In the genomic region with DNA sequence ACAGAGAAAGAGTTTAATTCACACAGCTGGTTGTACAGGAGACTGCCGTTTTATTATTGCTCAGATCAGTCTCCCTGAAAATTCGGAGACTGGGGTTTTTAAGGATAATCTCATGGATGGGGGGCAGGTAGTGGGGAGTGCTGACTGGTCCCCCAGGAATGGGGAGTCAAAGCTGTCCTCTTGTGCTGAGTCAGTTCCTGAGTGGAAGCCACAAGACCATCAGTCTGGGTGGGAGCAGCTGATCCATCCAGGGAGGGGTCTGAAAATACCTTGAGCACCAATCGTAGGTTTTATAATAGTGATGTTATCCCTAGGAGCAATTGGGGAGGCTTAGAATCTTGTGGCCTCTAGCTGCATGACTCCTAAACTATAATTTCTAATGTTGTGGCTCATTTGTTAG, we compare ENCODE assay signal across 25 cellular contexts. TPM values are rescaled to one million over a fixed set of nuclear protein-coding genes. Genes with fewer than 3 reads are reported as not detected.
DNase-seq lines count a peak whose midpoint lies in the region; ATAC-seq and TF ChIP-seq lines count a peak whose summit lies in the region.
"Had no signal": no experiment of that assay in that cellular context is flagged by ENCODE, and none has a peak within 500 bp of the region (broad histone marks: within the 10 kb centered on the region; RNA-seq: fewer than 3 reads in every experiment).

No MANE protein-coding gene starts in this region.

- H3K27me3 ChIP-seq in SK-N-SH (ENCODE audit: insufficient read depth), result no peaks in the 10 kb centered on the region
- H3K27me3 ChIP-seq: SJSA1, tibial nerve had no signal

- CTCF ChIA-PET in SK-N-SH (lab: Yijun Ruan, JAX), result interaction anchor here (0.8 kb wide), 1 partner anchor 53 kb away, joined by 3 read pairs; no protein-coding TSS in a partner anchor

- POLR2A ChIA-PET in SK-N-SH (lab: Yijun Ruan, JAX), result no interaction called here
- POLR2A ChIA-PET in activated naive CD8-positive, alpha-beta T cell treated with anti-CD3 and anti-CD28 coated beads, Interleukin-2, amount 10 ng/mL, durations not matched to agents 7 days and 5 days (lab: Charles Lee), result no interaction called here

- H3K27me3 Mint-ChIP-seq in activated naive CD8-positive, alpha-beta T cell treated with anti-CD3 and anti-CD28 coated beads, Interleukin-2, amount 10 ng/mL, durations not matched to agents 7 days and 5 days, result no peaks in the 10 kb centered on the region
- H3K27me3 Mint-ChIP-seq in naive B cell, result no peaks in the 10 kb centered on the region
- H3K27me3 Mint-ChIP-seq: brain, IgD-negative memory B cell had no signal

- no peaks in the 10 kb centered on the region for H3K9me3 Mint-ChIP-seq in activated naive CD8-positive, alpha-beta T cell treated with anti-CD3 and anti-CD28 coated beads, Interleukin-2, amount 10 ng/mL, durations not matched to agents 7 days and 5 days
- no peaks in the 10 kb centered on the region for H3K9me3 Mint-ChIP-seq in naive B cell
- H3K9me3 Mint-ChIP-seq: brain, IgD-negative memory B cell had no signal

- TF ChIP-seq RAD21 in SK-N-SH (IDR thresholded peaks at IDR 0.05; ENCODE audit: low read length), result no peak

- DNase-seq in SK-N-SH (no peak), ELR (ENCODE audit: low read depth) (peak; percentile 46), naive B cell (no peak), RPMI8226 (no peak), HuH-7.5 (ENCODE audit: low spot score) (no peak), C1 segment of cervical spinal cord (lab: John Stamatoyannopoulos, UW) (no peak)
- no peak for DNase-seq in activated naive CD8-positive, alpha-beta T cell treated with anti-CD3 and anti-CD28 coated beads, Interleukin-2, amount 10 ng/mL, durations not matched to agents 7 days and 5 days
- DNase-seq: activated CD4-positive, alpha-beta T cell treated with anti-CD3 and anti-CD28 coated beads for 1 hour; islet precursor cell; lower lobe of right lung; NCI-H1694 treated with DMSO at 0.1 percent for 48 hours; NCI-H226; PC-9; stimulated activated naive CD4-positive, alpha-beta T cell treated with Interleukin-2 at 50 U/mL for 16 hours; T-helper 9 cell had no signal

- peaks cover 0 to 2% of the 10 kb centered on the region in 2 experiments; a peak in 2 of 4 replicates for H3K4me1 ChIP-seq in SK-N-SH (ENCODE audit: control insufficient read depth in 1 of 2, insufficient read depth in 2 of 2, low read depth in 1 of 2, low read length in 1 of 2)
- H3K4me1 ChIP-seq: lower lobe of right lung, SJSA1 had no signal

- no peaks in the 10 kb centered on the region for H3K9me3 ChIP-seq in SK-N-SH
- H3K9me3 ChIP-seq: lower lobe of right lung, SJSA1, tibial nerve had no signal

- no peak overlapping the region for H3K4me2 ChIP-seq in SK-N-SH
- H3K4me2 ChIP-seq: PC-9 had no signal

- H2AFZ ChIP-seq in SK-N-SH (ENCODE audit: low read depth), result no peak overlapping the region
- H2AFZ ChIP-seq: PC-9 had no signal

- H3K4me3 Mint-ChIP-seq in activated naive CD8-positive, alpha-beta T cell treated with anti-CD3 and anti-CD28 coated beads, Interleukin-2, amount 10 ng/mL, durations not matched to agents 7 days and 5 days, result no peak overlapping the region
- H3K4me3 Mint-ChIP-seq in naive B cell, result no peak overlapping the region

- 93% methylated on average over 3 of the region's 3 CpGs for WGBS in SK-N-SH (ENCODE audit: low lambda C conversion rate)

- H3K9me2 ChIP-seq in SK-N-SH, result no peaks in the 10 kb centered on the region

- peaks cover 20% of the 10 kb centered on the region for H3F3A ChIP-seq in SK-N-SH (replicated peaks; ENCODE audit: insufficient read depth)

- H3K4me1 Mint-ChIP-seq in activated naive CD8-positive, alpha-beta T cell treated with anti-CD3 and anti-CD28 coated beads, Interleukin-2, amount 10 ng/mL, durations not matched to agents 7 days and 5 days, result peaks cover 10% of the 10 kb centered on the region
- H3K4me1 Mint-ChIP-seq in naive B cell, result peaks cover 11 to 19% (median 16%) of the 10 kb centered on the region in 3 donors

- H3K27ac Mint-ChIP-seq in activated naive CD8-positive, alpha-beta T cell treated with anti-CD3 and anti-CD28 coated beads, Interleukin-2, amount 10 ng/mL, durations not matched to agents 7 days and 5 days, result peak overlapping the region; percentile 62
- H3K27ac Mint-ChIP-seq in naive B cell, result peak overlapping the region in 4 of 6 donors; percentile 44 to 88 (median 80)

- no peak overlapping the region for H3K27ac ChIP-seq in SK-N-SH (ENCODE audit: low read depth in 2 of 2, low read length in 1 of 2)
- H3K27ac ChIP-seq: 22Rv1, PC-9, SJSA1 had no signal

- H3K36me3 Mint-ChIP-seq in activated naive CD8-positive, alpha-beta T cell treated with anti-CD3 and anti-CD28 coated beads, Interleukin-2, amount 10 ng/mL, durations not matched to agents 7 days and 5 days, result peaks cover 23% of the 10 kb centered on the region
- peaks cover 15 to 16% of the 10 kb centered on the region in 2 donors for H3K36me3 Mint-ChIP-seq in naive B cell
- H3K36me3 Mint-ChIP-seq: brain, IgD-negative memory B cell had no signal

- H4K20me1 ChIP-seq in SK-N-SH (ENCODE audit: insufficient read depth), result no peaks in the 10 kb centered on the region

- H3K9ac ChIP-seq in SK-N-SH, result no peak overlapping the region
- H3K9ac ChIP-seq: parathyroid adenoma had no signal

- no peaks in the 10 kb centered on the region for H3K79me2 ChIP-seq in SK-N-SH (ENCODE audit: insufficient read depth)
- H3K79me2 ChIP-seq: parathyroid adenoma had no signal

- peaks cover 0 to 14% of the 10 kb centered on the region in 2 experiments for H3K36me3 ChIP-seq in SK-N-SH (replicated peaks in 1 of 2; ENCODE audit: control insufficient read depth in 1 of 2, insufficient read depth in 2 of 2, low read length in 1 of 2)

- no peak for TF ChIP-seq CTCF in SK-N-SH (IDR thresholded peaks at IDR 0.05)

- no peak for TF ChIP-seq EP300 in SK-N-SH (IDR thresholded peaks at IDR 0.05; ENCODE audit: borderline replicate concordance in 1 of 2, low read depth in 1 of 2, low read length in 1 of 2)

- no peak overlapping the region for H3K4me3 ChIP-seq in SK-N-SH (ENCODE audit: low read depth in 2 of 2, low read length in 1 of 2)
- H3K4me3 ChIP-seq: coronary artery, lower lobe of right lung, PC-9, SJSA1, tibial nerve had no signal

- ATAC-seq in SK-N-SH treated with all-trans-retinoic acid at 6 μM for 48 hours (no peak), naive B cell (ENCODE audit: low read depth in 2 of 2) (no peak)
- ATAC-seq in activated naive CD8-positive, alpha-beta T cell treated with anti-CD3 and anti-CD28 coated beads, Interleukin-2, amount 10 ng/mL, durations not matched to agents 7 days and 5 days (ENCODE audit: low read depth), result no peak
- ATAC-seq: HCT116, sciatic nerve had no signal

TF ChIP-seq in SK-N-SH, 30 proteins besides CTCF, POLR2A, EP300 and RAD21:
- 0 out of 2 replicates have a peak, but pooled peaks have one; percentile 4 for TF ChIP-seq SIN3A (IDR thresholded peaks at IDR 0.05; ENCODE audit: borderline replicate concordance, low read depth, low read length)
- TF ChIP-seq, protein P1, sequence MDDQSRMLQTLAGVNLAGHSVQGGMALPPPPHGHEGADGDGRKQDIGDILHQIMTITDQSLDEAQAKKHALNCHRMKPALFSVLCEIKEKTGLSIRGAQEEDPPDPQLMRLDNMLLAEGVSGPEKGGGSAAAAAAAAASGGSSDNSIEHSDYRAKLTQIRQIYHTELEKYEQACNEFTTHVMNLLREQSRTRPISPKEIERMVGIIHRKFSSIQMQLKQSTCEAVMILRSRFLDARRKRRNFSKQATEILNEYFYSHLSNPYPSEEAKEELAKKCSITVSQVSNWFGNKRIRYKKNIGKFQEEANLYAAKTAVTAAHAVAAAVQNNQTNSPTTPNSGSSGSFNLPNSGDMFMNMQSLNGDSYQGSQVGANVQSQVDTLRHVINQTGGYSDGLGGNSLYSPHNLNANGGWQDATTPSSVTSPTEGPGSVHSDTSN (IDR thresholded peaks at IDR 0.05), result no peak

TF ChIP-seq in SK-N-SH treated with all-trans-retinoic acid at 6 μM for 48 hours, 23 proteins besides CTCF, POLR2A, EP300 and RAD21 (continues in another document):
- TF ChIP-seq ESRRG (CRISPR knock-in tag; IDR thresholded peaks at IDR 0.05), result no peak
- TF ChIP-seq GLIS3 (CRISPR knock-in tag; IDR thresholded peaks at IDR 0.05), result no peak
- no peak for TF ChIP-seq ZC3H10 (CRISPR knock-in tag; IDR thresholded peaks at IDR 0.05)
- TF ChIP-seq, protein P2, sequence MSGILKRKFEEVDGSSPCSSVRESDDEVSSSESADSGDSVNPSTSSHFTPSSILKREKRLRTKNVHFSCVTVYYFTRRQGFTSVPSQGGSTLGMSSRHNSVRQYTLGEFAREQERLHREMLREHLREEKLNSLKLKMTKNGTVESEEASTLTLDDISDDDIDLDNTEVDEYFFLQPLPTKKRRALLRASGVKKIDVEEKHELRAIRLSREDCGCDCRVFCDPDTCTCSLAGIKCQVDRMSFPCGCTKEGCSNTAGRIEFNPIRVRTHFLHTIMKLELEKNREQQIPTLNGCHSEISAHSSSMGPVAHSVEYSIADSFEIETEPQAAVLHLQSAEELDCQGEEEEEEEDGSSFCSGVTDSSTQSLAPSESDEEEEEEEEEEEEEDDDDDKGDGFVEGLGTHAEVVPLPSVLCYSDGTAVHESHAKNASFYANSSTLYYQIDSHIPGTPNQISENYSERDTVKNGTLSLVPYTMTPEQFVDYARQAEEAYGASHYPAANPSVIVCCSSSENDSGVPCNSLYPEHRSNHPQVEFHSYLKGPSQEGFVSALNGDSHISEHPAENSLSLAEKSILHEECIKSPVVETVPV (CRISPR knock-in tag; IDR thresholded peaks at IDR 0.05), result no peak
- TF ChIP-seq OSR1 (CRISPR knock-in tag; IDR thresholded peaks at IDR 0.05), result no peak
- TF ChIP-seq ZFP30 (CRISPR knock-in tag; IDR thresholded peaks at IDR 0.05), result no peak

RNA-seq across cellular contexts. Expression of a gene that starts 50.2 kb away (rescaled TPM):
- polyA plus RNA-seq in SK-N-SH (2012; rRNA removed), result 7.6 and 10.5 TPM in 2 replicates
- polyA plus RNA-seq in SK-N-SH (2012; cell fraction: cytosol; rRNA removed), result 5.1 and 5.4 TPM in 2 replicates
- polyA plus RNA-seq in SK-N-SH (2012; cell fraction: nucleus; rRNA removed), result 34.5 and 45.6 TPM in 2 replicates
- 10 to 100 TPM; 82.2 to 84.0 TPM for total RNA-seq in activated naive CD8-positive, alpha-beta T cell treated with anti-CD3 and anti-CD28 coated beads, Interleukin-2, amount 10 ng/mL, durations not matched to agents 7 days and 5 days
- 100 to 1,000 TPM in 1 of 6 donors, 10 to 100 TPM in 5; 41.1 to 105 (median 80.3) TPM for polyA plus RNA-seq in naive B cell (ENCODE audit: low read depth in 6 of 6)
